In the genomic region with DNA sequence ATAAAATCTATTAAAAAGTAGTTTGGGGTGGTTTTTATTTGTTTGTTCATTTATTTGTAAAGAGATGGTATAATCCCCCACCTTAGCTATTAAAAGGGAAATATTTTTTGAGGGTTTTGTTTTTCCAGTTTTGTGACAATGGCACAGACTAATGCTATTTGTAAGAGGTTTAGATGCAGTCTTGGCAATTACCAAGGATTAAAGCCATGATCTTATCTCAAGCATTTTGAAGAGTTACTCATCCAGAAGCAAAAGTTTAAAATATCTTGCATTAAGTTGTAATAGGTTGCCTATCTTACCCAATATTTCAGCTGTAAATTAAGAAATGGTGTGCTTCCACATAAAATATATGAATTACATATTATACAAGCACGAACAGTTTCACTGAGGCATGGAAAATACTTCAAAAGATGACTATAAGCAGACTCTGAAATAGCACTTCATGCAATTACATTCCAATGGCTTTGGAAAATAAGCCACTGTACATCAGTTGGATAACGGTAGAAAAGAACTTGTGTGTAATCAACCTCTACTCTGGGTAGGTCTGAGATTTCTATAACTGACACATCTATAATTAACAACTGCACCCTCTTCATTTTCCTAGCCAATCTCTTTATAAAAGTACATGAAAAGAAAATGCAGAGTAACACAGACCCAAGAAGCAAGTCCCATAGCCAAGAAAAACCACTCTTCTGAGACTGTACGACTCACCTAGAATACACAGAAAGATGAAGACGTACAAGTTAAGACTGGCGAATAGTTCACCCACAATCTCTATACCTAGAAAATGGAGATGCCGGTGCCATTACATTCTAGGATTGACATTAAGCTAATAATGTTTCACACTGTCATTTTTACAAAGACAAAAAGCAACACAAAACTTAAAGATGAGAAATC, we compare ENCODE assay signal across 20 cellular contexts.
DNase-seq lines count a peak whose midpoint lies in the region; ATAC-seq and TF ChIP-seq lines count a peak whose summit lies in the region.
"Had no signal": no experiment of that assay in that cellular context is flagged by ENCODE, and none has a peak within 500 bp of the region (broad histone marks: within the 10 kb centered on the region; RNA-seq: fewer than 3 reads in every experiment).

No MANE protein-coding gene starts in this region.

- in situ Hi-C loops in brain microvascular endothelial cell (cut with HindIII; ENCODE audit: low pct_ligation_motif_present, low sequenced_read_pairs) (no loop called here), KBM-7 (cut with MboI; ENCODE audit: low pct_unique_long_range_greater_than_20kb, low sequenced_read_pairs) (no loop called here)

- peaks cover 99% of the 10 kb centered on the region for H3K79me2 ChIP-seq in osteoblast (ENCODE audit: insufficient read depth, low read length)

- H3K4me1 ChIP-seq in osteoblast (ENCODE audit: insufficient read depth, low read length), result peaks cover 75% of the 10 kb centered on the region
- H3K4me1 ChIP-seq: prostate gland had no signal

- H3K36me3 ChIP-seq in brain microvascular endothelial cell (replicated peaks) (no peaks in the 10 kb centered on the region), osteoblast (ENCODE audit: insufficient read depth, low read length) (peaks cover 16% of the 10 kb centered on the region)
- H3K36me3 ChIP-seq: ascending aorta, neural progenitor cell, prostate gland, thyroid gland had no signal

- H3K27me3 ChIP-seq in brain microvascular endothelial cell (replicated peaks), result no peaks in the 10 kb centered on the region
- H3K27me3 ChIP-seq in osteoblast (ENCODE audit: insufficient read depth, low read length), result no peaks in the 10 kb centered on the region
- H3K27me3 ChIP-seq: ascending aorta, neural progenitor cell, thyroid gland had no signal

- H3K4me3 ChIP-seq in brain microvascular endothelial cell (ENCODE audit: low read depth, low read length), result no peak overlapping the region
- H3K4me3 ChIP-seq in osteoblast (ENCODE audit: insufficient read depth, low read length), result no peak overlapping the region
- H3K4me3 ChIP-seq: ascending aorta, K562, neural progenitor cell, prostate gland, thyroid gland had no signal

- ATAC-seq in GM21825 (IDR thresholded peaks at IDR 0.05; ENCODE audit: unreplicated experiment), result no peak
- ATAC-seq: K562; stimulated activated naive CD8-positive, alpha-beta T cell treated with anti-CD3 and anti-CD28 coated beads, Interleukin-15, Interleukin-2, amounts not matched to agents 100 U/mL and 50 U/mL, for 24 hours had no signal

- peak; percentile 57 for DNase-seq in EH (ENCODE audit: low read depth)
- DNase-seq in NCI-H82 (lab: John Stamatoyannopoulos, UW), result peak; percentile 75
- no peak for DNase-seq in brain microvascular endothelial cell
- no peak for DNase-seq in osteoblast (ENCODE audit: insufficient read length, low spot score, missing footprints)
- no peak for DNase-seq in HCEC 1CT
- no peak for DNase-seq in KBM-7
- DNase-seq: activated CD4-positive, alpha-beta memory T cell treated with anti-CD3 and anti-CD28 coated beads for 36 hours; activated naive CD4-positive, alpha-beta T cell; GOT3; hippocampal formation; NCI-H1930; NCI-H446; stimulated activated naive CD8-positive, alpha-beta T cell treated with anti-CD3 and anti-CD28 coated beads, Interleukin-15, Interleukin-2, amounts not matched to agents 100 U/mL and 50 U/mL, for 24 hours; T-helper 1 cell; thyroid gland had no signal

- H3K9me3 ChIP-seq in osteoblast (ENCODE audit: low read depth, low read length), result no peaks in the 10 kb centered on the region
- H3K9me3 ChIP-seq: ascending aorta, prostate gland, thyroid gland had no signal

- H3K27ac ChIP-seq in brain microvascular endothelial cell, result peak overlapping the region; percentile 89
- H3K27ac ChIP-seq in osteoblast (ENCODE audit: low read depth, low read length), result peak overlapping the region; percentile 89
- H3K27ac ChIP-seq: ascending aorta, neural progenitor cell, prostate gland, thyroid gland had no signal

- no peaks in the 10 kb centered on the region for H4K20me1 ChIP-seq in osteoblast (ENCODE audit: insufficient read depth, low read length)

- TF ChIP-seq CTCF in brain microvascular endothelial cell (IDR thresholded peaks at IDR 0.05; ENCODE audit: low read depth, low read length, missing control alignments) (no peak), osteoblast (IDR thresholded peaks at IDR 0.05; ENCODE audit: extremely low read depth, low read depth, low read length) (no peak)

- no peak overlapping the region for H2AFZ ChIP-seq in osteoblast (ENCODE audit: low read length)
- H2AFZ ChIP-seq: neural progenitor cell had no signal

- peak overlapping the region; percentile 64 for H3K4me2 ChIP-seq in osteoblast (ENCODE audit: insufficient read depth, low read length)
- H3K4me2 ChIP-seq: neural progenitor cell had no signal

Comparison
In these comparisons a context has a peak if more than half of its experiments do, and no peak if none do; other contexts are left out.
1. DNase-seq: peak in EH (single experiment) and NCI-H82 (single experiment); none in brain microvascular endothelial cell (single experiment), osteoblast (single experiment), HCEC 1CT (single experiment) and KBM-7 (single experiment).